3 cellular contexts compared by ENCODE assay signal in genomic region chr19:49461130-49461529, GRCh38. TPM values are rescaled to one million over a fixed set of nuclear protein-coding genes. Genes with fewer than 3 reads are reported as not detected.
"Had no signal": no experiment of that assay in that cellular context is flagged by ENCODE, and none has a peak within 500 bp of the region (broad histone marks: within the 10 kb centered on the region; RNA-seq: fewer than 3 reads in every experiment).

No MANE protein-coding gene starts in this region.

RNA-seq across cellular contexts. Expression of gene SLC17A7, which starts 19.8 kb away (rescaled TPM):
- total RNA-seq: M059J, MCF 10A, NCI-H460 had no signal
